9 cellular contexts compared by ENCODE assay signal in the genomic region with DNA sequence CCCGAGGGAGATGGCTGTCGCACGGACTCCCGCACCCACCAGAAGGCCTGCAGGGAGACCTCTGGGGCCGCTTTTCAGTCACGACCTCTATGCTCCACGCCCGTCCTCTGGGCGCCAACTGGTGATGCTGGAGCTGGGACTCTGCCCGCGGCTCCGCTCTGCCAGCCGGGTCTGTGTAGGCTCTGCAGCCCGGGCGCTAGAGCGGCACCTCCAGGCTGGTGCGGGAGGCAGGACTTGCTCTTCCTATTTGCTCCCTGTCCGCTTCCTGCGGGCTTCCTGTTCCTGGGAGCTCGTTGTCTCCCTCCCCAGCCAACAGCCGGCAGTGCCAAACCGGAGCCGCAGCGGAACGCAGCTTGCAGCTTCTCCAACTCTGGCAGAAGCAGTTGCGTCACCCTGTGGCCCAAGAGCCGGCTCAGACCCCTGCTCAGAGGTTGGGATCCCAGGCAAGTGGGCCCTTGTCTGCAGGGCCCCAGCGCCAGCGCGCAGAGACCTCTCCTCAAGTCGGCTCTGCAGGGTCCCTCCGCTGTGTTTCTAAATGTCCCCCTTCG.
DNase-seq lines count a peak whose midpoint lies in the region; ATAC-seq and TF ChIP-seq lines count a peak whose summit lies in the region.
"Had no signal": no experiment of that assay in that cellular context is flagged by ENCODE, and none has a peak within 500 bp of the region (broad histone marks: within the 10 kb centered on the region; RNA-seq: fewer than 3 reads in every experiment).

No MANE protein-coding gene starts in this region.

- no peaks in the 10 kb centered on the region for H3K36me3 ChIP-seq in upper lobe of left lung

- 33 to 63% methylated on average over 3 to 21 of the region's 33 CpGs for WGBS in upper lobe of left lung, 2 donors

- peak overlapping the region in 3 of 4 donors; percentile 29 to 32 (median 31) for H3K4me3 ChIP-seq in upper lobe of left lung
- H3K4me3 ChIP-seq: A549 had no signal

- peak in 1 of 6 experiments; percentile 33 for TF ChIP-seq CTCF in upper lobe of left lung (IDR thresholded peaks at IDR 0.05)

- no peaks in the 10 kb centered on the region for H3K27me3 ChIP-seq in upper lobe of left lung

- no peak for TF ChIP-seq EP300 in upper lobe of left lung (IDR thresholded peaks at IDR 0.05)

- H3K9me3 ChIP-seq in upper lobe of left lung = no peaks in the 10 kb centered on the region
- H3K9me3 ChIP-seq: A549 had no signal

- peak; percentile 43 for DNase-seq in NCI-H1694 treated with DMSO at 0.1 percent for 48 hours (lab: John Stamatoyannopoulos, UW)
- DNase-seq in NCI-H1694 (lab: John Stamatoyannopoulos, UW) = no peak
- DNase-seq in ecto neural progenitor cell (ENCODE audit: low spot score) = peak; percentile 85
- DNase-seq in medulla oblongata (ENCODE audit: extremely low spot score) = peak; percentile 46
- peak; percentile 74 to 88 for DNase-seq in upper lobe of left lung
- no peak for DNase-seq in COR-L47 (lab: John Stamatoyannopoulos, UW)

- no peak for TF ChIP-seq POLR2A in upper lobe of left lung (IDR thresholded peaks at IDR 0.05)

- H3K27ac ChIP-seq in upper lobe of left lung = no peak overlapping the region
- H3K27ac ChIP-seq: A549 had no signal

- peaks cover 9 to 16% (median 14%) of the 10 kb centered on the region in 4 donors for H3K4me1 ChIP-seq in upper lobe of left lung
- H3K4me1 ChIP-seq: A549 had no signal

- ATAC-seq in upper lobe of left lung (ENCODE audit: low FRiP score in 2 of 2) (peak; percentile 71 to 84), HG02763 (IDR thresholded peaks at IDR 0.05; ENCODE audit: unreplicated experiment) (no peak), GM18517 (IDR thresholded peaks at IDR 0.05; ENCODE audit: unreplicated experiment) (no peak)
- ATAC-seq: A549 had no signal

Comparison
In these comparisons a context has a peak if more than half of its experiments do, and no peak if none do; other contexts are left out.
1. DNase-seq: peak in NCI-H1694 treated with DMSO at 0.1 percent for 48 hours (single experiment), ecto neural progenitor cell (single experiment), medulla oblongata (single experiment) and upper lobe of left lung (2 of 2); none in NCI-H1694 (single experiment) and COR-L47 (single experiment).
2. ATAC-seq: peak in upper lobe of left lung (2 of 2); none in HG02763 (single experiment) and GM18517 (single experiment).